Comparison of ENCODE assay signal across 17 cellular contexts in the genomic region with DNA sequence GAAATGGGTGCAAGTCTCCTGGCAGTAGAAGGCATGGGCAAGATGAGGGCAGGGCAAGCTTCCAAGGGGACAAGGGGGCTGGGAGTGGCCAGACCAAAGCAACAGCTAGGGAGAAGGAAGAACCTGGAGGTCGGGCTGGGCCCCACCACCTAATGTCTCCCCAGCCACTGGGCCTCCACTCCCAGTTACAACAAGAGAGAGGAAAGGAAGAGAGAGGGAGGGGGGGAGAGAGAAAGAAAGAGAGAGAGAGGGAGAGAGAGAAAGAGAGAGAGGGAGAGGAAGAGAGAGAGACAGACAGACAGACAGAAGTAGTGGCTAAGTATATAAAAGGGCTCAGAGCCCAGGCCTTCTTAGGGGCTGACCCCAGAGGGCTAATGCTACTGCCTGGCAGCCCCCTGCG. TPM values are rescaled to one million over a fixed set of nuclear protein-coding genes. Genes with fewer than 3 reads are reported as not detected.
DNase-seq lines count a peak whose midpoint lies in the region; ATAC-seq, FAIRE-seq and TF ChIP-seq lines count a peak whose summit lies in the region.
"Had no signal": no experiment of that assay in that cellular context is flagged by ENCODE, and none has a peak within 500 bp of the region (broad histone marks: within the 10 kb centered on the region; RNA-seq: fewer than 3 reads in every experiment).

No MANE protein-coding gene starts in this region.

- H3K4me1 ChIP-seq in BLaER1 treated with 17β-estradiol and CSF1 and Interleukin-3, amounts not matched to agents 10 nM and 100 nM: peaks cover 71 to 96% (median 94%) of the 10 kb centered on the region in 10 experiments
- peaks cover 69% of the 10 kb centered on the region for H3K4me1 ChIP-seq in CD8-positive, alpha-beta memory T cell (ENCODE audit: insufficient read depth, low read length)
- H3K4me1 ChIP-seq in K562 (replicated peaks in 1 of 2; ENCODE audit: control insufficient read depth in 2 of 2, insufficient read depth in 2 of 2, low read length in 2 of 2): peaks cover 15 to 51% of the 10 kb centered on the region in 2 experiments; a peak in 4 of 5 replicates
- H3K4me1 ChIP-seq: parathyroid adenoma had no signal

- intact Hi-C loops in K562 (cut with micrococcal nuclease) (no loop called here), natural killer cell (cut with micrococcal nuclease) (no loop called here)

- H3K36me3 ChIP-seq in BLaER1 treated with 17β-estradiol and CSF1 and Interleukin-3, amounts not matched to agents 10 nM and 100 nM: peaks cover 43 to 70% (median 55%) of the 10 kb centered on the region in 11 experiments
- H3K36me3 ChIP-seq in CD8-positive, alpha-beta memory T cell (ENCODE audit: insufficient read depth, low read length): peaks cover 33% of the 10 kb centered on the region
- H3K36me3 ChIP-seq in K562 (ENCODE audit: control insufficient read depth, insufficient read depth, low read length): peaks cover 55% of the 10 kb centered on the region; the same call in 2 of the 3 replicates

- peaks cover 7 to 58% (median 33%) of the 10 kb centered on the region in 11 experiments; a peak in 18 of 22 replicates for H4K20me1 ChIP-seq in BLaER1 treated with 17β-estradiol and CSF1 and Interleukin-3, amounts not matched to agents 10 nM and 100 nM
- H4K20me1 ChIP-seq in K562 (replicated peaks; ENCODE audit: control insufficient read depth, insufficient read depth, low read length): peaks cover 6% of the 10 kb centered on the region; the same call in 1 of the 2 replicates

- 40% methylated on average over 1 of the region's 2 CpGs for WGBS in K562 (ENCODE audit: insufficient coverage, low coverage, missing lambda C conversion rate)

- TF ChIP-seq POLR2A in K562 (conservative IDR thresholded peaks at IDR 0.05): no peak

- H3K79me2 ChIP-seq in K562 (ENCODE audit: control insufficient read depth, insufficient read depth, low read length): peaks cover 27% of the 10 kb centered on the region
- H3K79me2 ChIP-seq: parathyroid adenoma had no signal

- no peaks in the 10 kb centered on the region for H3K27me3 ChIP-seq in BLaER1 treated with 17β-estradiol and CSF1 and Interleukin-3, amounts not matched to agents 10 nM and 100 nM
- H3K27me3 ChIP-seq in CD8-positive, alpha-beta memory T cell (ENCODE audit: insufficient read depth, low read length, poor library complexity, severe bottlenecking): no peaks in the 10 kb centered on the region
- no peaks in the 10 kb centered on the region for H3K27me3 ChIP-seq in K562 (ENCODE audit: control insufficient read depth in 2 of 2, insufficient read depth in 2 of 2, low read length in 2 of 2)
- H3K27me3 ChIP-seq: brain microvascular endothelial cell, testis had no signal

- H3K4me3 ChIP-seq in BLaER1 treated with 17β-estradiol and CSF1 and Interleukin-3, amounts not matched to agents 10 nM and 100 nM: no peak overlapping the region
- no peak overlapping the region for H3K4me3 ChIP-seq in CD8-positive, alpha-beta memory T cell (ENCODE audit: low read length)
- no peak overlapping the region for H3K4me3 ChIP-seq in K562
- H3K4me3 ChIP-seq in foreskin fibroblast (ENCODE audit: low read depth in 1 of 2, low read length in 2 of 2): no peak overlapping the region
- H3K4me3 ChIP-seq: mucosa of descending colon, testis had no signal

- H2AFZ ChIP-seq in K562 (ENCODE audit: low read depth, low read length): no peak overlapping the region
- H2AFZ ChIP-seq: parathyroid adenoma had no signal

- H3K9me1 ChIP-seq in K562 (ENCODE audit: control insufficient read depth, insufficient read depth, low read length): no peaks in the 10 kb centered on the region

- peak overlapping the region; percentile 23 to 97 (median 73) for H3K27ac Mint-ChIP-seq in CD8-positive, alpha-beta memory T cell
- peak overlapping the region; percentile 82 to 91 for H3K27ac Mint-ChIP-seq in natural killer cell
- H3K27ac Mint-ChIP-seq: activated T-helper 1 cell treated with anti-CD3 and anti-CD28 coated beads, Interleukin-12 subunit alpha, Interleukin-12 subunit beta, Interleukin-2, Interleukin-4 antibody, amounts not matched to agents 30 ng/mL and 10 ng/mL and 1 ng/mL, durations not matched to agents 14 hours and 24 hours and 36 hours; T-helper 1 cell treated with Interleukin-12 subunit alpha and Interleukin-12 subunit beta and Interleukin-4 antibody, amounts not matched to agents 30 μg/mL and 1 μg/mL, for 36 hours had no signal

- ATAC-seq in K562 (no peak), natural killer cell (no peak)
- ATAC-seq: mucosa of descending colon, Panc1 had no signal

- H3K9ac ChIP-seq in BLaER1 treated with 17β-estradiol and CSF1 and Interleukin-3, amounts not matched to agents 10 nM and 100 nM: peak overlapping the region; percentile 3 to 59 (median 37); a peak in 16 of 22 replicates
- peak overlapping the region in 1 of 2 experiments; percentile 36; a peak in 1 of 4 replicates for H3K9ac ChIP-seq in K562 (ENCODE audit: insufficient read depth in 1 of 2, low read depth in 2 of 2, low read length in 2 of 2)
- H3K9ac ChIP-seq: parathyroid adenoma had no signal

- no TSS peak for BruUV-seq in K562 (replicated peaks; lab: Mats Ljungman, UMichigan)

- H3K9me3 Mint-ChIP-seq in CD8-positive, alpha-beta memory T cell: no peaks in the 10 kb centered on the region
- no peaks in the 10 kb centered on the region for H3K9me3 Mint-ChIP-seq in natural killer cell
- H3K9me3 Mint-ChIP-seq: activated T-helper 1 cell treated with anti-CD3 and anti-CD28 coated beads, Interleukin-12 subunit alpha, Interleukin-12 subunit beta, Interleukin-2, Interleukin-4 antibody, amounts not matched to agents 30 ng/mL and 10 ng/mL and 1 ng/mL, durations not matched to agents 14 hours and 24 hours and 36 hours; T-helper 1 cell treated with Interleukin-12 subunit alpha and Interleukin-12 subunit beta and Interleukin-4 antibody, amounts not matched to agents 30 μg/mL and 1 μg/mL, for 36 hours had no signal

- no peaks in the 10 kb centered on the region for H3K27me3 Mint-ChIP-seq in CD8-positive, alpha-beta memory T cell
- no peaks in the 10 kb centered on the region for H3K27me3 Mint-ChIP-seq in natural killer cell (ENCODE audit: low read depth in 2 of 2)

- TF ChIP-seq RAD21 in K562 (CRISPR knock-in tag; conservative IDR thresholded peaks at IDR 0.05 in 1 of 2, IDR thresholded peaks at IDR 0.05 in 1 of 2): no peak

- H3K27ac ChIP-seq in BLaER1 treated with 17β-estradiol and CSF1 and Interleukin-3, amounts not matched to agents 10 nM and 100 nM: peak overlapping the region in 7 of 11 experiments; percentile 14 to 61 (median 41); a peak in 10 of 22 replicates
- H3K27ac ChIP-seq in CD8-positive, alpha-beta memory T cell (ENCODE audit: low read depth, low read length): no peak overlapping the region
- H3K27ac ChIP-seq in K562 (ENCODE audit: extremely low read depth, low read depth, low read length): no peak overlapping the region
- H3K27ac ChIP-seq: brain microvascular endothelial cell, C4-2B, parathyroid adenoma, testis had no signal

- peaks cover 0 to 49% (median 11%) of the 10 kb centered on the region in 3 donors for H3K36me3 Mint-ChIP-seq in CD8-positive, alpha-beta memory T cell
- no peaks in the 10 kb centered on the region for H3K36me3 Mint-ChIP-seq in natural killer cell

- H3K4me3 Mint-ChIP-seq in CD8-positive, alpha-beta memory T cell: peak overlapping the region in 3 of 7 donors; percentile 6 to 28 (median 13)
- H3K4me3 Mint-ChIP-seq in natural killer cell: peak overlapping the region; percentile 49
- H3K4me3 Mint-ChIP-seq: activated T-helper 1 cell treated with anti-CD3 and anti-CD28 coated beads, Interleukin-12 subunit alpha, Interleukin-12 subunit beta, Interleukin-2, Interleukin-4 antibody, amounts not matched to agents 30 ng/mL and 10 ng/mL and 1 ng/mL, durations not matched to agents 14 hours and 24 hours and 36 hours; T-helper 1 cell treated with Interleukin-12 subunit alpha and Interleukin-12 subunit beta and Interleukin-4 antibody, amounts not matched to agents 30 μg/mL and 1 μg/mL, for 36 hours had no signal

- H3K9me3 ChIP-seq in BLaER1 treated with 17β-estradiol and CSF1 and Interleukin-3, amounts not matched to agents 10 nM and 100 nM (replicated peaks in 1 of 11): no peaks in the 10 kb centered on the region
- no peaks in the 10 kb centered on the region for H3K9me3 ChIP-seq in CD8-positive, alpha-beta memory T cell (ENCODE audit: low read length)
- H3K9me3 ChIP-seq in K562 (replicated peaks; ENCODE audit: control insufficient read depth, insufficient read depth, low read depth, low read length): no peaks in the 10 kb centered on the region
- H3K9me3 ChIP-seq: mucosa of descending colon, testis had no signal

- FAIRE-seq in K562 (lab: Jason Lieb, UNC): no peak

- in situ Hi-C loops in K562 (cut with MboI): loop anchor here (5.0 kb wide), 1 partner anchor 37 kb away; no protein-coding TSS in a partner anchor

- POLR2A ChIA-PET in CD8-positive, alpha-beta memory T cell (lab: Charles Lee): no interaction called here
- POLR2A ChIA-PET in K562 (lab: Yijun Ruan, JAX): no interaction called here

- TF ChIP-seq EP300 in K562 (IDR thresholded peaks at IDR 0.05; ENCODE audit: low read length): no peak

- H3K4me1 Mint-ChIP-seq in CD8-positive, alpha-beta memory T cell: peaks cover 45 to 73% (median 55%) of the 10 kb centered on the region in 3 donors
- H3K4me1 Mint-ChIP-seq in natural killer cell: peaks cover 26 to 53% of the 10 kb centered on the region in 2 donors

- H3K4me2 ChIP-seq in BLaER1 treated with 17β-estradiol and CSF1 and Interleukin-3, amounts not matched to agents 10 nM and 100 nM: peak overlapping the region in 4 of 11 experiments; percentile 15 to 23 (median 20); a peak in 4 of 22 replicates
- H3K4me2 ChIP-seq in K562 (ENCODE audit: insufficient read depth, low read length): no peak overlapping the region

- no peak for TF ChIP-seq CTCF in K562 (IDR thresholded peaks at IDR 0.05 in 2 of 3, conservative IDR thresholded peaks at IDR 0.05 in 1 of 3; ENCODE audit: insufficient read depth in 2 of 3, low read depth in 1 of 3, low read length in 3 of 3)
- no peak for TF ChIP-seq CTCF in natural killer cell (IDR thresholded peaks at IDR 0.05)
- TF ChIP-seq CTCF in foreskin fibroblast (IDR thresholded peaks at IDR 0.05; ENCODE audit: low read depth, low read length): no peak

- CTCF ChIA-PET in CD8-positive, alpha-beta memory T cell (lab: Charles Lee): no interaction called here
- CTCF ChIA-PET in K562 (lab: Yijun Ruan, JAX; ENCODE audit: low intra/inter-chr PET ratio): no interaction called here

- no peak for DNase-seq in CD8-positive, alpha-beta memory T cell
- DNase-seq in K562 (ENCODE audit: extremely low read depth in 1 of 4, low spot score in 3 of 4): no peak
- no peak for DNase-seq in natural killer cell
- no peak for DNase-seq in NCI-H146 treated with DMSO at 0.1 percent for 48 hours (lab: John Stamatoyannopoulos, UW; ENCODE audit: unreplicated experiment)
- no peak for DNase-seq in foreskin fibroblast
- no peak for DNase-seq in mesenteric fat pad (ENCODE audit: low spot score)
- DNase-seq: brain microvascular endothelial cell, EL, mucosa of descending colon, NCI-H2029, testis had no signal

RNA-seq across cellular contexts. Expression of a gene that starts 6.9 kb away (rescaled TPM):
- 10 to 100 TPM; 26.3 to 27.2 TPM for total RNA-seq in CD8-positive, alpha-beta memory T cell
- 7.2 TPM for polyA plus RNA-seq in CD8-positive, alpha-beta memory T cell
- 8.6 and 27.9 TPM in 2 replicates for total RNA-seq in K562 (2011; cell fraction: chromatin; rRNA removed; ENCODE audit: low replicate concordance)
- 22.9 and 25.2 TPM in 2 replicates for total RNA-seq in K562 (2011; cell fraction: nucleolus; rRNA removed)
- total RNA-seq in K562 (2011; cell fraction: nucleoplasm; rRNA removed): 15.6 and 17.5 TPM in 2 replicates
- 8.2 and 13.0 TPM in 2 replicates for total RNA-seq in K562 (2014; rRNA removed)
- 3.0 and 3.6 TPM in 2 replicates for total RNA-seq in K562 (2014; rRNA removed; fragmentation: Illumina TruSeq; extraction: Trizol)
- total RNA-seq in K562 (2015; rRNA removed; fragmentation: Illumina TruSeq; extraction: Trizol): 7.6 and 8.5 TPM in 2 replicates
- total RNA-seq in K562 (2021): 15.8 and 16.6 TPM in 2 replicates
- 8.4 and 13.8 TPM in 2 replicates for polyA plus RNA-seq in K562 (2011; rRNA removed)
- polyA plus RNA-seq in K562 (2011; cell fraction: cytosol; rRNA removed): 18.8 and 26.6 TPM in 2 replicates
- polyA plus RNA-seq in K562 (2011; cell fraction: nucleus; rRNA removed): 20.3 and 23.2 TPM in 2 replicates
- polyA plus RNA-seq in K562 (2012): 5.7 and 8.1 TPM in 2 replicates
- polyA plus RNA-seq in K562 (2014; fragmentation: Illumina TruSeq; extraction: Trizol): 11.0 and 11.3 TPM in 2 replicates
- under 1 TPM; 0.45 to 0.58 TPM for polyA plus RNA-seq in K562 (2014; fragmentation: Nextera tagmentation; extraction: Ambion mirVana)
- 11.8 and 12.6 TPM in 2 replicates for polyA plus RNA-seq in K562 (2014; rRNA removed)
- 12.8 and 20.2 TPM in 2 replicates for polyA minus RNA-seq in K562 (2011; rRNA and poly(A)+ RNA removed)
- polyA minus RNA-seq in K562 (2011; cell fraction: cytosol; rRNA and poly(A)+ RNA removed): 15.9 and 16.3 TPM in 2 replicates
- 17.9 and 25.9 TPM in 2 replicates for polyA minus RNA-seq in K562 (2011; cell fraction: nucleus; rRNA and poly(A)+ RNA removed)
- total RNA-seq in natural killer cell: 10 to 100 TPM in 2 of 3 donors, 1 to 10 TPM in 1; 8.7 to 17.4 (median 11.6) TPM
- total RNA-seq in mesenteric fat pad: 17.2 TPM

RNA-seq across cellular contexts. Expression of a gene that starts 53.8 kb away (rescaled TPM):
- total RNA-seq in CD8-positive, alpha-beta memory T cell: 1,000 to 10,000 TPM; 1,367 to 1,382 TPM
- polyA plus RNA-seq in CD8-positive, alpha-beta memory T cell: 1,261 TPM
- total RNA-seq in K562 (2011; cell fraction: chromatin; rRNA removed; ENCODE audit: low replicate concordance): 184 and 350 TPM in 2 replicates
- total RNA-seq in K562 (2011; cell fraction: nucleolus; rRNA removed): 475 and 490 TPM in 2 replicates
- total RNA-seq in K562 (2011; cell fraction: nucleoplasm; rRNA removed): 538 and 894 TPM in 2 replicates
- total RNA-seq in K562 (2014; rRNA removed) (1,104 and 1,143 TPM in 2 replicates), K562 (2014; rRNA removed; fragmentation: Illumina TruSeq; extraction: Trizol) (811 and 895 TPM in 2 replicates), K562 (2015; rRNA removed; fragmentation: Illumina TruSeq; extraction: Trizol) (1,065 and 1,147 TPM in 2 replicates), K562 (2021) (917 and 1,045 TPM in 2 replicates), natural killer cell (100 to 1,000 TPM; 486 to 819 (median 797) TPM), mesenteric fat pad (948 TPM)
- polyA plus RNA-seq in K562 (2011; rRNA removed) (1,156 and 1,373 TPM in 2 replicates), K562 (2014; fragmentation: Illumina TruSeq; extraction: Trizol) (1,281 and 1,602 TPM in 2 replicates), K562 (2014; fragmentation: Nextera tagmentation; extraction: Ambion mirVana) (100 to 1,000 TPM; 568 to 871 TPM), K562 (2014; rRNA removed) (1,326 and 1,475 TPM in 2 replicates)
- 2,082 and 2,495 TPM in 2 replicates for polyA plus RNA-seq in K562 (2011; cell fraction: cytosol; rRNA removed)
- 709 and 859 TPM in 2 replicates for polyA plus RNA-seq in K562 (2011; cell fraction: nucleus; rRNA removed)
- polyA plus RNA-seq in K562 (2012): 1,411 and 1,997 TPM in 2 replicates
- polyA minus RNA-seq in K562 (2011; rRNA and poly(A)+ RNA removed): 954 and 1,034 TPM in 2 replicates
- 628 and 690 TPM in 2 replicates for polyA minus RNA-seq in K562 (2011; cell fraction: cytosol; rRNA and poly(A)+ RNA removed)
- 177 and 303 TPM in 2 replicates for polyA minus RNA-seq in K562 (2011; cell fraction: nucleus; rRNA and poly(A)+ RNA removed)

Comparison
In these comparisons a context has a peak if more than half of its experiments do, and no peak if none do; other contexts are left out.
1. H3K27ac ChIP-seq: peak in BLaER1 treated with 17β-estradiol and CSF1 and Interleukin-3, amounts not matched to agents 10 nM and 100 nM (7 of 11); none in CD8-positive, alpha-beta memory T cell (single experiment) and K562 (single experiment).